ENCODE assay signal across 29 cellular contexts in genomic region chr12:78711954-78712353, GRCh38.
"Had no signal": no experiment of that assay in that cellular context is flagged by ENCODE, and none has a peak within 500 bp of the region (broad histone marks: within the 10 kb centered on the region; RNA-seq: fewer than 3 reads in every experiment).

No MANE protein-coding gene starts in this region.

- H3K36me3 ChIP-seq: SJCRH30 had no signal

- H3K4me3 Mint-ChIP-seq: T-cell, T-helper 17 cell had no signal

- H3K27me3 ChIP-seq: SJCRH30 had no signal

- H3K36me3 Mint-ChIP-seq: T-cell had no signal

- H3K4me3 ChIP-seq: PC-9, SJCRH30, SK-N-MC had no signal

- H3K9me3 ChIP-seq: SJCRH30 had no signal

- ATAC-seq: Panc1, Right ventricle myocardium inferior, T-cell, T-helper 17 cell had no signal

- H3K4me2 ChIP-seq: PC-9 had no signal

- DNase-seq: NCI-H1048, NCI-H1092 treated with DMSO at 0.1 percent for 48 hours, NCI-H1105 treated with DMSO at 0.1 percent for 48 hours, NCI-H1417, NCI-H1436, NCI-H146, NCI-H1694, NCI-H187, NCI-H1930, NCI-H2029 treated with DMSO at 0.1 percent for 48 hours, NCI-H2171 treated with DMSO at 0.1 percent for 48 hours, NCI-H2227 treated with DMSO at 0.1 percent for 48 hours, NCI-H345, NCI-H446, NCI-H510A treated with DMSO at 0.1 percent for 48 hours, NCI-H524 treated with DMSO at 0.1 percent for 48 hours, NCI-H526 treated with DMSO at 0.1 percent for 48 hours, NCI-H774, PC-9, SHP77, SIG-M5, SJCRH30, T-cell, T-helper 17 cell had no signal

- H3K27ac Mint-ChIP-seq: T-cell, T-helper 17 cell had no signal

- H3K27ac ChIP-seq: PC-9, RWPE1, SJCRH30, SK-N-MC had no signal

- H3K4me1 Mint-ChIP-seq: T-cell, T-helper 17 cell had no signal

- H2AFZ ChIP-seq: PC-9 had no signal

- FAIRE-seq: RCC 7860 had no signal

- H3K4me1 ChIP-seq: SJCRH30 had no signal

- H3K27me3 Mint-ChIP-seq: T-cell, T-helper 17 cell had no signal
